Comparison of ENCODE assay signal across 24 cellular contexts in genomic region chr13:80574113-80574512, GRCh38.
"Had no signal": no experiment of that assay in that cellular context is flagged by ENCODE, and none has a peak within 500 bp of the region (broad histone marks: within the 10 kb centered on the region; RNA-seq: fewer than 3 reads in every experiment).

No MANE protein-coding gene starts in this region.

- H3K27me3 ChIP-seq: ascending aorta, cardiac muscle cell, colonic mucosa, left lung, tibial nerve had no signal

- H3K4me1 ChIP-seq: ascending aorta, colonic mucosa, tibial nerve had no signal

- H3K36me3 Mint-ChIP-seq: activated CD4-positive, alpha-beta memory T cell treated with anti-CD3 and anti-CD28 coated beads for 36 hours; activated naive CD8-positive, alpha-beta T cell treated with anti-CD3 and anti-CD28 coated beads for 36 hours; brain; natural killer cell had no signal

- ATAC-seq: left lung, lower lobe of right lung, natural killer cell had no signal

- H3K27me3 Mint-ChIP-seq: activated CD4-positive, alpha-beta memory T cell treated with anti-CD3 and anti-CD28 coated beads for 36 hours; activated naive CD8-positive, alpha-beta T cell treated with anti-CD3 and anti-CD28 coated beads for 36 hours; brain had no signal

- H3K4me3 ChIP-seq: ascending aorta, cardiac muscle cell, colonic mucosa, left lung, lower lobe of right lung, tibial nerve had no signal

- H3K36me3 ChIP-seq: ascending aorta, cardiac muscle cell, colonic mucosa, left lung, lower lobe of right lung, tibial nerve had no signal

- H3K27ac ChIP-seq: ascending aorta, cardiac muscle cell, colonic mucosa, lower lobe of right lung, tibial nerve, VCaP had no signal

- H3K9me3 ChIP-seq: ascending aorta, colonic mucosa, left lung, lower lobe of right lung, tibial nerve had no signal

- H3K4me3 Mint-ChIP-seq: activated CD4-positive, alpha-beta memory T cell treated with anti-CD3 and anti-CD28 coated beads for 36 hours; activated naive CD4-positive, alpha-beta T cell treated with anti-CD3 and anti-CD28 coated beads for 36 hours; activated naive CD8-positive, alpha-beta T cell treated with anti-CD3 and anti-CD28 coated beads for 36 hours; activated T-helper 1 cell treated with anti-CD3 and anti-CD28 coated beads, Interleukin-12 subunit alpha, Interleukin-12 subunit beta, Interleukin-2, Interleukin-4 antibody, amounts not matched to agents 30 ng/mL and 10 ng/mL and 1 ng/mL, durations not matched to agents 14 hours and 24 hours and 36 hours; natural killer cell had no signal

- H3K4me1 Mint-ChIP-seq: activated naive CD8-positive, alpha-beta T cell treated with anti-CD3 and anti-CD28 coated beads for 36 hours; natural killer cell had no signal

- H3K27ac Mint-ChIP-seq: activated CD4-positive, alpha-beta memory T cell treated with anti-CD3 and anti-CD28 coated beads for 36 hours; activated naive CD4-positive, alpha-beta T cell treated with anti-CD3 and anti-CD28 coated beads for 36 hours; activated naive CD8-positive, alpha-beta T cell treated with anti-CD3 and anti-CD28 coated beads for 36 hours; activated T-helper 1 cell treated with anti-CD3 and anti-CD28 coated beads, Interleukin-12 subunit alpha, Interleukin-12 subunit beta, Interleukin-2, Interleukin-4 antibody, amounts not matched to agents 30 ng/mL and 10 ng/mL and 1 ng/mL, durations not matched to agents 14 hours and 24 hours and 36 hours; natural killer cell had no signal

- H3K9me3 Mint-ChIP-seq: activated CD4-positive, alpha-beta memory T cell treated with anti-CD3 and anti-CD28 coated beads for 36 hours; activated naive CD8-positive, alpha-beta T cell treated with anti-CD3 and anti-CD28 coated beads for 36 hours; activated T-helper 1 cell treated with anti-CD3 and anti-CD28 coated beads, Interleukin-12 subunit alpha, Interleukin-12 subunit beta, Interleukin-2, Interleukin-4 antibody, amounts not matched to agents 30 ng/mL and 10 ng/mL and 1 ng/mL, durations not matched to agents 14 hours and 24 hours and 36 hours; natural killer cell had no signal

- DNase-seq: activated CD4-positive, alpha-beta memory T cell treated with anti-CD3 and anti-CD28 coated beads for 36 hours; activated CD4-positive, alpha-beta T cell treated with anti-CD3 and anti-CD28 coated beads for 48 hours; activated CD8-positive, alpha-beta memory T cell treated with anti-CD3 and anti-CD28 coated beads, Interleukin-2, amount 50 U/mL, for 4 hours; activated effector memory CD4-positive, alpha-beta T cell treated with anti-CD3 and anti-CD28 coated beads, Interleukin-2, amount 50 U/mL, for 16 hours; activated naive CD4-positive, alpha-beta T cell treated with anti-CD3 and anti-CD28 coated beads for 36 hours; activated naive CD8-positive, alpha-beta T cell treated with anti-CD3 and anti-CD28 coated beads for 36 hours; activated T-cell treated with anti-CD3 and anti-CD28 coated beads, Interleukin-2, amount 50 U/mL, for 1 hour; cerebellar nuclear complex; colonic mucosa; effector CD8-positive, alpha-beta T cell; kidney glomerular epithelial cell; left lung; lower lobe of right lung; natural killer cell; posterior cingulate gyrus; stimulated activated CD4-positive, alpha-beta T cell treated with anti-CD3 and anti-CD28 coated beads, Interleukin-15, amount 100 ng/mL, for 24 hours; stimulated activated CD4-positive, alpha-beta T cell treated with anti-CD3 and anti-CD28 coated beads, Interleukin-2, amount 100 ng/mL, for 24 hours; stimulated activated naive CD4-positive, alpha-beta T cell had no signal
